9 cellular contexts compared by ENCODE assay signal in the genomic region with DNA sequence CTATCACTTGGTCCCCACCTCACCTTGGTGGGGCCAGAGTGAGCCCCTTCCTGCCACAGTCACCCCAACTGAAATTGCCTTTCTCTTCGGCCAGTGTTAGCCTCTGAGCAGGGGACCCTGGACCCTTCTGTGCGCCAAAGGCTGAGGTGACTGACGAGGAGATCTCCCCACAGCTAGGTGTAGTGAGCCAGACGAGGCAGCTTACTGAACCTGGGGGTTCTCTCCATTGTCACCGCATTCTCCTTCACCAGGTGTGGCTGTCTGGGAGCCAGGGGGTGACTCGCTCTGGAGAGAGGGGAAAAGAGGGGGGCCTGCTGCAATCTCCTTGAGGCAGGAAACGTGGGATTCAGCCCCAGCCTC. TPM values are rescaled to one million over a fixed set of nuclear protein-coding genes. Genes with fewer than 3 reads are reported as not detected.
DNase-seq lines count a peak whose midpoint lies in the region; ATAC-seq and TF ChIP-seq lines count a peak whose summit lies in the region.
"Had no signal": no experiment of that assay in that cellular context is flagged by ENCODE, and none has a peak within 500 bp of the region (broad histone marks: within the 10 kb centered on the region; RNA-seq: fewer than 3 reads in every experiment).

No MANE protein-coding gene starts in this region.

- H3K23ac ChIP-seq in mesendoderm (ENCODE audit: low read length): no peak overlapping the region

- no peak overlapping the region for H3K4ac ChIP-seq in mesendoderm (ENCODE audit: low read depth, low read length)

- peaks cover 26% of the 10 kb centered on the region for H3K79me2 ChIP-seq in mesendoderm (ENCODE audit: control insufficient read depth, insufficient read depth, low read length)

- H3K4me3 ChIP-seq in heart right ventricle (peak overlapping the region in 9 of 10 donors; percentile 67 to 98 (median 95)), cardiac fibroblast (replicated peaks in 1 of 2; ENCODE audit: low read depth in 2 of 2, low read length in 2 of 2) (peak overlapping the region; percentile 98 to 99), mesendoderm (ENCODE audit: low read length) (peak overlapping the region; percentile 71)

- H3K27ac ChIP-seq in heart right ventricle (peak overlapping the region in 5 of 10 donors; percentile 92 to 96 (median 96)), mesendoderm (ENCODE audit: low read depth, low read length) (no peak overlapping the region)

- H3K4me1 ChIP-seq in heart right ventricle (peaks cover 17 to 49% (median 44%) of the 10 kb centered on the region in 9 donors), mesendoderm (ENCODE audit: control insufficient read depth, low read depth, low read length) (peaks cover 6% of the 10 kb centered on the region)

- peak overlapping the region; percentile 87 for H3K9ac ChIP-seq in mesendoderm (ENCODE audit: low read length)

- no peak overlapping the region for H2BK15ac ChIP-seq in mesendoderm (replicated peaks; ENCODE audit: low read depth)

- intact Hi-C loops in heart right ventricle (cut with DNase I): loop anchor here in 3 of 10 donors (5.0 to 10.0 kb wide), 3 partner anchors 55 to 192 kb away; a partner anchor contains a TSS
- intact Hi-C loops in Right ventricle myocardium superior (cut with DNase I): no loop called here
- intact Hi-C loops in head of caudate nucleus (cut with DNase I): no loop called here

- no peak overlapping the region for H4K5ac ChIP-seq in mesendoderm (ENCODE audit: low read length)

- no peak for TF ChIP-seq CTCF in heart right ventricle (IDR thresholded peaks at IDR 0.05)
- no peak for TF ChIP-seq CTCF in cardiac fibroblast (IDR thresholded peaks at IDR 0.05; ENCODE audit: low read depth, low read length)

- H2BK120ac ChIP-seq in mesendoderm (ENCODE audit: low read depth, low read length): no peak overlapping the region

- DNase-seq in heart right ventricle (no peak), Right ventricle myocardium superior (no peak), cardiac fibroblast (ENCODE audit: low read depth in 2 of 2) (no peak), mesendoderm (no peak), head of caudate nucleus (no peak), NCI-H1436 treated with DMSO at 0.1 percent for 48 hours (lab: John Stamatoyannopoulos, UW) (no peak)
- no peak for DNase-seq in stimulated activated CD4-positive, alpha-beta T cell treated with anti-CD3 and anti-CD28 coated beads, Interleukin-4, amount 100 ng/mL, for 4 hours
- no peak for DNase-seq in activated CD4-positive, alpha-beta T cell treated with anti-CD3 and anti-CD28 coated beads for 48 hours
- DNase-seq: GF-D8 had no signal

- ATAC-seq in heart right ventricle (no peak), Right ventricle myocardium superior (ENCODE audit: poor library complexity) (no peak)

- peaks cover 0 to 7% (median 0%) of the 10 kb centered on the region in 11 donors for H3K9me3 ChIP-seq in heart right ventricle

- 58 to 70% methylated on average over 7 of the region's 7 CpGs for WGBS in heart right ventricle, 2 donors
- no CpG with 5 or more reads among the region's 7 CpGs for WGBS in mesendoderm (ENCODE audit: extremely low coverage, insufficient coverage, low lambda C conversion rate)

- H3K79me1 ChIP-seq in mesendoderm (ENCODE audit: low read length): peaks cover 12% of the 10 kb centered on the region

- H3K4me2 ChIP-seq in mesendoderm (ENCODE audit: low read length): peak overlapping the region; percentile 74

- no peak overlapping the region for H3K18ac ChIP-seq in mesendoderm (ENCODE audit: low read length)

- H3K36me3 ChIP-seq in heart right ventricle: peaks cover 0 to 45% (median 14%) of the 10 kb centered on the region in 9 donors
- H3K36me3 ChIP-seq in mesendoderm (ENCODE audit: control insufficient read depth, insufficient read depth, low read length): peaks cover 7% of the 10 kb centered on the region

- peak overlapping the region; percentile 86 for H3K56ac ChIP-seq in mesendoderm (ENCODE audit: low read length)

- H2BK5ac ChIP-seq in mesendoderm (ENCODE audit: low read length): no peak overlapping the region

- no peak overlapping the region for H4K8ac ChIP-seq in mesendoderm (ENCODE audit: low read depth, low read length)

- no peaks in the 10 kb centered on the region for H3K27me3 ChIP-seq in heart right ventricle
- H3K27me3 ChIP-seq in mesendoderm (ENCODE audit: insufficient read depth, low read length, poor library complexity): no peaks in the 10 kb centered on the region

- no peak overlapping the region for H2AK5ac ChIP-seq in mesendoderm (ENCODE audit: low read length)

RNA-seq across cellular contexts. Expression of a gene that starts 1.3 kb away (rescaled TPM):
- 1,000 to 10,000 TPM in 9 of 10 donors, 100 to 1,000 TPM in 1; 992 to 1,375 (median 1,101) TPM for total RNA-seq in heart right ventricle
- polyA plus RNA-seq in heart right ventricle: 100 to 1,000 TPM; 883 to 920 TPM
- 1,119 TPM for total RNA-seq in Right ventricle myocardium superior
- polyA plus RNA-seq in mesendoderm (2013, experiment 1 of 2): 1,804 TPM
- polyA plus RNA-seq in mesendoderm (2013, experiment 2 of 2): 1,761 TPM

RNA-seq across cellular contexts. Expression of a gene that starts 1.4 kb away (rescaled TPM):
- total RNA-seq in heart right ventricle: 100 to 1,000 TPM in 5 of 10 donors, 10 to 100 TPM in 5; 74.7 to 124 (median 99.7) TPM
- polyA plus RNA-seq in heart right ventricle: 100 to 1,000 TPM; 227 to 436 TPM
- 127 TPM for total RNA-seq in Right ventricle myocardium superior
- polyA plus RNA-seq in mesendoderm (2013, experiment 1 of 2): 140 TPM
- polyA plus RNA-seq in mesendoderm (2013, experiment 2 of 2): 141 TPM

RNA-seq across cellular contexts. Expression of a gene that starts 14.5 kb away (rescaled TPM):
- total RNA-seq in heart right ventricle (10 to 100 TPM; 20.3 to 38.9 (median 26.0) TPM), Right ventricle myocardium superior (34.5 TPM)
- 10 to 100 TPM; 50.8 to 81.2 TPM for polyA plus RNA-seq in heart right ventricle
- polyA plus RNA-seq in mesendoderm (2013, experiment 1 of 2): 44.9 TPM
- 45.2 TPM for polyA plus RNA-seq in mesendoderm (2013, experiment 2 of 2)

RNA-seq across cellular contexts. Expression of a gene that starts 20.4 kb away (rescaled TPM):
- total RNA-seq in heart right ventricle (10 to 100 TPM; 10.2 to 26.1 (median 16.7) TPM), Right ventricle myocardium superior (21.8 TPM)
- polyA plus RNA-seq in heart right ventricle: 10 to 100 TPM; 23.8 to 34.0 TPM
- 0.41 TPM for polyA plus RNA-seq in mesendoderm (2013, experiment 1 of 2)
- 0.50 TPM for polyA plus RNA-seq in mesendoderm (2013, experiment 2 of 2)

RNA-seq across cellular contexts. Expression of a gene that starts 41.3 kb away (rescaled TPM):
- total RNA-seq in heart right ventricle (100 to 1,000 TPM in 1 of 10 donors, 10 to 100 TPM in 1, 1 to 10 TPM in 8; 1.5 to 154 (median 4.5) TPM), Right ventricle myocardium superior (13.9 TPM)
- polyA plus RNA-seq in heart right ventricle: 10 to 100 TPM; 11.3 to 28.7 TPM
- polyA plus RNA-seq in mesendoderm (2013, experiment 1 of 2): 0.22 TPM
- polyA plus RNA-seq in mesendoderm (2013, experiment 2 of 2): 0.18 TPM
